Comparison of ENCODE assay signal across 8 cellular contexts in genomic region chr14:105301103-105301914, GRCh38. TPM values are rescaled to one million over a fixed set of nuclear protein-coding genes. Genes with fewer than 3 reads are reported as not detected.
DNase-seq lines count a peak whose midpoint lies in the region; ATAC-seq, FAIRE-seq and TF ChIP-seq lines count a peak whose summit lies in the region.

No MANE protein-coding gene starts in this region.

- H3K4me1 Mint-ChIP-seq in T-cell (peaks cover 42 to 46% (median 42%) of the 10 kb centered on the region in 3 donors), type B pancreatic cell (ENCODE audit: unreplicated experiment) (peaks cover 14% of the 10 kb centered on the region)

- H3K27ac Mint-ChIP-seq in T-cell: peak overlapping the region; percentile 87 to 94
- H3K27ac Mint-ChIP-seq in type B pancreatic cell: peak overlapping the region; percentile 93

- H3K36me3 ChIP-seq in heart right ventricle: no peaks in the 10 kb centered on the region

- CTCF ChIA-PET in T-cell (lab: Charles Lee): interaction anchor here (0.6 to 1.0 kb wide), 7 partner anchors 9 to 237 kb away, joined by 3 to 8 read pairs (median 3); partner anchors contain the start of genes PACS2 (in 1 of the 2) and TEDC1 (in 1 of the 2)

- H3K36me3 Mint-ChIP-seq in T-cell: no peaks in the 10 kb centered on the region
- H3K36me3 Mint-ChIP-seq in type B pancreatic cell: peaks cover 4% of the 10 kb centered on the region

- H3K27me3 Mint-ChIP-seq in T-cell (no peaks in the 10 kb centered on the region), type B pancreatic cell (no peaks in the 10 kb centered on the region)

- WGBS in heart right ventricle, 2 donors: 6 to 7% methylated on average over 58 to 64 of the region's 65 CpGs

- peaks cover 8 to 35% (median 22%) of the 10 kb centered on the region in 9 donors for H3K4me1 ChIP-seq in heart right ventricle

- peak; percentile 57 for FAIRE-seq in GM12892 (lab: Jason Lieb, UNC)

- no peaks in the 10 kb centered on the region for H3K9me3 ChIP-seq in heart right ventricle

- TF ChIP-seq CTCF in heart right ventricle (IDR thresholded peaks at IDR 0.05) (no peak), type B pancreatic cell (conservative IDR thresholded peaks at IDR 0.05) (no peak)

- POLR2A ChIA-PET in T-cell (lab: Charles Lee): interaction anchor here (0.7 to 1.3 kb wide), 3 partner anchors 14 to 236 kb away, joined by 3 to 6 read pairs (median 4); partner anchors contain the start of genes GPR132 (in 1 of the 2) and PACS2 (in 1 of the 2)

- DNase-seq in GM12892 (ENCODE audit: insufficient read length) (peak; percentile 97), NCI-H1436 treated with DMSO at 0.1 percent for 48 hours (lab: John Stamatoyannopoulos, UW) (peak; percentile 73), T-cell (peak; percentile 83 to 100 (median 93)), amniotic epithelial cell (ENCODE audit: low read depth) (peak; percentile 89), heart right ventricle (peak; percentile 98 to 100), posterior cingulate gyrus (peak; percentile 95 to 99 (median 98)), type B pancreatic cell (ENCODE audit: extremely low spot score, unreplicated experiment) (peak; percentile 98)

- TF ChIP-seq POLR2A in GM12892 (IDR thresholded peaks at IDR 0.05; ENCODE audit: low read depth, low read length): no peak

- H3K9me3 Mint-ChIP-seq in T-cell: no peaks in the 10 kb centered on the region
- H3K9me3 Mint-ChIP-seq in type B pancreatic cell: no peaks in the 10 kb centered on the region

- peak overlapping the region; percentile 89 to 99 (median 94) for H3K27ac ChIP-seq in heart right ventricle

- H3K4me3 ChIP-seq in heart right ventricle: peak overlapping the region; percentile 72 to 93 (median 86)

- H3K27me3 ChIP-seq in heart right ventricle: no peaks in the 10 kb centered on the region

- peak; percentile 60 for ATAC-seq in HG02840 (IDR thresholded peaks at IDR 0.05; ENCODE audit: low FRiP score, unreplicated experiment)
- peak; percentile 78 to 85 (median 82) for ATAC-seq in T-cell (replicated peaks in 1 of 4)
- peak; percentile 94 to 98 (median 96) for ATAC-seq in heart right ventricle

- intact Hi-C loops in heart right ventricle (cut with DNase I): loop anchor here in 2 of 10 donors (2.0 kb wide), 1 partner anchor 13 kb away; the partner anchor contains the start of gene PACS2 (in 2 of the 2)
- intact Hi-C loops in posterior cingulate gyrus (cut with DNase I): loop anchor here (1.0 kb wide), 1 partner anchor 13 kb away; the partner anchor contains the start of gene PACS2

- H3K4me3 Mint-ChIP-seq in T-cell (peak overlapping the region; percentile 85 to 87 (median 86)), type B pancreatic cell (peak overlapping the region; percentile 95)

RNA-seq across cellular contexts. Expression of gene BRF1, which starts 0.5 kb away (rescaled TPM):
- polyA plus RNA-seq in GM12892 (2012; ENCODE audit: missing spikeins): 6.4 TPM
- total RNA-seq in T-cell (10 to 100 TPM; 57.7 to 70.5 (median 66.5) TPM), heart right ventricle (10 to 100 TPM; 12.7 to 18.9 (median 16.2) TPM), type B pancreatic cell (ENCODE audit: low replicate concordance) (39.8 and 47.7 TPM in 2 replicates)
- polyA plus RNA-seq in heart right ventricle: 10 to 100 TPM; 12.9 to 30.8 TPM

RNA-seq across cellular contexts. Expression of gene PACS2, which starts 13.2 kb away (rescaled TPM):
- 8.5 TPM for polyA plus RNA-seq in GM12892 (2012; ENCODE audit: missing spikeins)
- total RNA-seq in T-cell (10 to 100 TPM; 70.9 to 86.9 (median 78.0) TPM), heart right ventricle (10 to 100 TPM; 41.8 to 78.9 (median 54.6) TPM), type B pancreatic cell (ENCODE audit: low replicate concordance) (77.7 and 101 TPM in 2 replicates)
- 100 to 1,000 TPM in 1 of 2 donors, 10 to 100 TPM in 1; 42.9 to 123 TPM for polyA plus RNA-seq in heart right ventricle

RNA-seq across cellular contexts. Expression of gene BTBD6, which starts 53.0 kb away (rescaled TPM):
- 25.8 TPM for polyA plus RNA-seq in GM12892 (2012; ENCODE audit: missing spikeins)
- total RNA-seq in T-cell (10 to 100 TPM; 36.0 to 55.1 (median 43.3) TPM), heart right ventricle (10 to 100 TPM; 28.1 to 49.7 (median 32.2) TPM), type B pancreatic cell (ENCODE audit: low replicate concordance) (38.8 and 44.7 TPM in 2 replicates)
- 10 to 100 TPM; 40.9 to 58.2 TPM for polyA plus RNA-seq in heart right ventricle

Comparison
In these comparisons a context has a peak if more than half of its experiments do, and no peak if none do; other contexts are left out.
1. Peak in every context shown above with its lines: DNase-seq, ATAC-seq, H3K4me3 ChIP-seq and H3K27ac ChIP-seq.